Comparison of ENCODE assay signal across 22 cellular contexts in the genomic region with DNA sequence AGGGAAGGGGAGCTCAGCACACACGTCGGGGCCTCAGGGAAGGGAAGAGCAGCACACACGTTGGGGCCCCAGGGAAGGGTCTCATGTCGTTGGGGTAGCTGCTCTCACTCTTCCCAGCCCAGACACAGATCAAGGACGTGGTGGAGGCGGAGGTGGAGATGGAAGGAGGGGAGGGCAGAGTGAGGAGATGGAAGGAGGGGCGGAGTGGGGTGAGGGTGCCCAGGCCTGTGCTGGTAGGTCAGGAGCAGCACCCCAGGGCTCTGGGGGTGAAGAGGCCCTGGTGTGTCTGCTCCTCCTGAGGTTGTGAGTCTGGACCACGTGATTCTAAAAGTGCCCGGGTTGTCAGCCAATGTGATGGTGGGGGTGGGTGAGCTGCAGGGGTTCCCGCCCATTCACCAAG. TPM values are rescaled to one million over a fixed set of nuclear protein-coding genes. Genes with fewer than 3 reads are reported as not detected.
DNase-seq lines count a peak whose midpoint lies in the region; ATAC-seq and TF ChIP-seq lines count a peak whose summit lies in the region.
"Had no signal": no experiment of that assay in that cellular context is flagged by ENCODE, and none has a peak within 500 bp of the region (broad histone marks: within the 10 kb centered on the region; RNA-seq: fewer than 3 reads in every experiment).

No MANE protein-coding gene starts in this region.

- H4K91ac ChIP-seq in neuronal stem cell (ENCODE audit: low read depth, low read length, poor library complexity) = no peak overlapping the region

- no peaks in the 10 kb centered on the region for H3K9me2 ChIP-seq in DOHH2 (replicated peaks; ENCODE audit: control insufficient read depth, low read length)

- no peak overlapping the region for H4K8ac ChIP-seq in neuronal stem cell (ENCODE audit: low read depth, low read length)

- H3K36me3 ChIP-seq in DOHH2 (ENCODE audit: control insufficient read depth, low read length) (peaks cover 28% of the 10 kb centered on the region), neuronal stem cell (replicated peaks in 1 of 2; ENCODE audit: control insufficient read depth in 2 of 2, insufficient read depth in 2 of 2, low read length in 2 of 2) (peaks cover 12 to 51% of the 10 kb centered on the region in 2 donors)

- no peaks in the 10 kb centered on the region for H3K79me2 ChIP-seq in DOHH2 (ENCODE audit: control insufficient read depth, low read length)

- H3K27me3 Mint-ChIP-seq in dendritic cell treated with granulocyte-macrophage colony-stimulating factor and Interleukin-4, amounts not matched to agents 40 ng/mL and 50 ng/mL, for 4 days = no peaks in the 10 kb centered on the region
- H3K27me3 Mint-ChIP-seq: CD4-positive, CD25-positive, alpha-beta regulatory T cell had no signal

- H3K4me2 ChIP-seq in DOHH2 (ENCODE audit: low read length) (0 out of 2 replicates have a peak overlapping the region, but pooled peaks have one; percentile 11), neuronal stem cell (ENCODE audit: insufficient read depth, low read length, poor library complexity, severe bottlenecking) (no peak overlapping the region)
- H3K4me2 ChIP-seq: A549 had no signal

- no peak overlapping the region for H3K9ac ChIP-seq in neuronal stem cell (ENCODE audit: low read depth, low read length, poor library complexity)

- no peak overlapping the region for H3K4ac ChIP-seq in neuronal stem cell (ENCODE audit: low read length)

- H2BK120ac ChIP-seq in neuronal stem cell (ENCODE audit: low read depth, low read length) = no peak overlapping the region

- DNase-seq in neuronal stem cell (ENCODE audit: low spot score) (no peak), DMS79 (lab: John Stamatoyannopoulos, UW) (no peak), hippocampal formation (lab: John Stamatoyannopoulos, UW) (no peak)
- DNase-seq: CD4-positive, CD25-positive, alpha-beta regulatory T cell; EL; GDM1; H7; KBM-7; NCI-H1105 treated with DMSO at 0.1 percent for 48 hours; NCI-H146; NCI-H2029; NCI-H446 treated with DMSO at 0.1 percent for 48 hours; NCI-H526; Right ventricle myocardium superior; RPMI8226; T-helper 1 cell had no signal

- H2BK5ac ChIP-seq in neuronal stem cell (ENCODE audit: low read length) = no peak overlapping the region

- H3K4me3 ChIP-seq in DOHH2 (ENCODE audit: low read length) = no peak overlapping the region
- H3K4me3 ChIP-seq in neuronal stem cell (ENCODE audit: low read length in 2 of 2) = no peak overlapping the region
- H3K4me3 ChIP-seq: A549, SJSA1 had no signal

- no peaks in the 10 kb centered on the region for H3K9me3 ChIP-seq in DOHH2 (ENCODE audit: control insufficient read depth, insufficient read depth, low read length)
- no peaks in the 10 kb centered on the region for H3K9me3 ChIP-seq in neuronal stem cell (replicated peaks in 1 of 2; ENCODE audit: control insufficient read depth in 2 of 2, insufficient read depth in 1 of 2, low read depth in 1 of 2, low read length in 2 of 2)
- H3K9me3 ChIP-seq: A549, SJSA1 had no signal

- H2AFZ ChIP-seq in neuronal stem cell (ENCODE audit: low read length) = no peak overlapping the region

- H4K20me1 ChIP-seq in DOHH2 (ENCODE audit: control insufficient read depth, insufficient read depth, low read depth, low read length) = no peaks in the 10 kb centered on the region

- H3K27ac ChIP-seq in DOHH2 (ENCODE audit: low read depth, low read length) = peak overlapping the region; percentile 46
- H3K27ac ChIP-seq in neuronal stem cell (replicated peaks; ENCODE audit: low read length) = no peak overlapping the region
- H3K27ac ChIP-seq: A549, SJSA1 had no signal

- ATAC-seq in HG03175 (IDR thresholded peaks at IDR 0.05; ENCODE audit: unreplicated experiment) (no peak), HG02678 (IDR thresholded peaks at IDR 0.05; ENCODE audit: unreplicated experiment) (no peak)
- ATAC-seq: A549 had no signal

- H3K36me3 Mint-ChIP-seq in dendritic cell treated with granulocyte-macrophage colony-stimulating factor and Interleukin-4, amounts not matched to agents 40 ng/mL and 50 ng/mL, for 4 days (ENCODE audit: low read depth) = peaks cover 100% of the 10 kb centered on the region

- no CpG with 5 or more reads among the region's 10 CpGs for WGBS in neuronal stem cell (ENCODE audit: extremely low coverage in 2 of 2, insufficient read length in 2 of 2, insufficient replicate concordance in 1 of 2), 2 donors

- intact Hi-C loops in dendritic cell treated with granulocyte-macrophage colony-stimulating factor and Interleukin-4, amounts not matched to agents 40 ng/mL and 50 ng/mL, for 4 days (cut with micrococcal nuclease) = no loop called here

- no peak for TF ChIP-seq CTCF in DOHH2 (IDR thresholded peaks at IDR 0.05; ENCODE audit: low read depth, low read length, poor library complexity, severe bottlenecking)

- H3K4me1 Mint-ChIP-seq in dendritic cell treated with granulocyte-macrophage colony-stimulating factor and Interleukin-4, amounts not matched to agents 40 ng/mL and 50 ng/mL, for 4 days (ENCODE audit: low read depth) = peaks cover 25% of the 10 kb centered on the region

- no peak overlapping the region for H3K4me3 Mint-ChIP-seq in dendritic cell treated with granulocyte-macrophage colony-stimulating factor and Interleukin-4, amounts not matched to agents 40 ng/mL and 50 ng/mL, for 4 days
- H3K4me3 Mint-ChIP-seq: CD4-positive, CD25-positive, alpha-beta regulatory T cell had no signal

- H3K18ac ChIP-seq in neuronal stem cell (ENCODE audit: low read length) = no peak overlapping the region

- peaks cover 6% of the 10 kb centered on the region for H3K79me1 ChIP-seq in neuronal stem cell (ENCODE audit: low read depth, low read length)

- peak overlapping the region; percentile 68 for H3K27ac Mint-ChIP-seq in dendritic cell treated with granulocyte-macrophage colony-stimulating factor and Interleukin-4, amounts not matched to agents 40 ng/mL and 50 ng/mL, for 4 days
- H3K27ac Mint-ChIP-seq: CD4-positive, CD25-positive, alpha-beta regulatory T cell had no signal

- peak overlapping the region; percentile 65 for H3K23ac ChIP-seq in neuronal stem cell (ENCODE audit: low read depth, low read length, poor library complexity)

- H2BK15ac ChIP-seq in neuronal stem cell (ENCODE audit: low read length) = no peak overlapping the region

- H3K4me1 ChIP-seq in DOHH2 (ENCODE audit: control insufficient read depth, low read length) = peaks cover 24% of the 10 kb centered on the region
- no peaks in the 10 kb centered on the region for H3K4me1 ChIP-seq in neuronal stem cell (ENCODE audit: control insufficient read depth in 2 of 2, insufficient read depth in 1 of 2, low read depth in 1 of 2, low read length in 2 of 2)
- H3K4me1 ChIP-seq: A549, SJSA1 had no signal

- no peak overlapping the region for H2AK5ac ChIP-seq in neuronal stem cell (ENCODE audit: low read depth, low read length)

- H3F3A ChIP-seq in DOHH2 (ENCODE audit: control insufficient read depth, insufficient read depth) = no peaks in the 10 kb centered on the region

- H2BK12ac ChIP-seq in neuronal stem cell (ENCODE audit: low read length) = no peak overlapping the region

- no peak overlapping the region for H3K14ac ChIP-seq in neuronal stem cell (ENCODE audit: low read length)

- H3K9me3 Mint-ChIP-seq in dendritic cell treated with granulocyte-macrophage colony-stimulating factor and Interleukin-4, amounts not matched to agents 40 ng/mL and 50 ng/mL, for 4 days = no peaks in the 10 kb centered on the region

- H3K27me3 ChIP-seq in DOHH2 (ENCODE audit: control insufficient read depth, low read length) (no peaks in the 10 kb centered on the region), neuronal stem cell (ENCODE audit: control insufficient read depth in 3 of 3, insufficient read depth in 3 of 3, low read depth in 1 of 3, low read length in 3 of 3) (no peaks in the 10 kb centered on the region)
- H3K27me3 ChIP-seq: SJSA1 had no signal

RNA-seq across cellular contexts. Expression of a gene that starts 14.9 kb away (rescaled TPM):
- 32.7 TPM for polyA plus RNA-seq in neuronal stem cell (2013, experiment 1 of 2)
- 28.0 TPM for polyA plus RNA-seq in neuronal stem cell (2013, experiment 2 of 2)

RNA-seq across cellular contexts. Expression of a gene that starts 15.6 kb away (rescaled TPM):
- 0.86 TPM for polyA plus RNA-seq in neuronal stem cell (2013, experiment 1 of 2)
- polyA plus RNA-seq in neuronal stem cell (2013, experiment 2 of 2) = 1.2 TPM
- polyA plus RNA-seq: CD4-positive, CD25-positive, alpha-beta regulatory T cell had no signal

RNA-seq across cellular contexts. Expression of a gene that starts 28.8 kb away (rescaled TPM):
- polyA plus RNA-seq in neuronal stem cell (2013, experiment 1 of 2) = not detected
- polyA plus RNA-seq in neuronal stem cell (2013, experiment 2 of 2) = not detected
- polyA plus RNA-seq: A549; CD4-positive, CD25-positive, alpha-beta regulatory T cell had no signal

RNA-seq across cellular contexts. Expression of a gene that starts 29.1 kb away (rescaled TPM):
- not detected for polyA plus RNA-seq in neuronal stem cell (2013, experiment 1 of 2)
- polyA plus RNA-seq in neuronal stem cell (2013, experiment 2 of 2) = not detected
- polyA plus RNA-seq: A549; CD4-positive, CD25-positive, alpha-beta regulatory T cell had no signal

RNA-seq across cellular contexts. Expression of a gene that starts 33.2 kb away (rescaled TPM):
- 17.1 TPM for polyA plus RNA-seq in neuronal stem cell (2013, experiment 1 of 2)
- polyA plus RNA-seq in neuronal stem cell (2013, experiment 2 of 2) = 16.7 TPM
